23 cellular contexts compared by ENCODE assay signal in the genomic region with DNA sequence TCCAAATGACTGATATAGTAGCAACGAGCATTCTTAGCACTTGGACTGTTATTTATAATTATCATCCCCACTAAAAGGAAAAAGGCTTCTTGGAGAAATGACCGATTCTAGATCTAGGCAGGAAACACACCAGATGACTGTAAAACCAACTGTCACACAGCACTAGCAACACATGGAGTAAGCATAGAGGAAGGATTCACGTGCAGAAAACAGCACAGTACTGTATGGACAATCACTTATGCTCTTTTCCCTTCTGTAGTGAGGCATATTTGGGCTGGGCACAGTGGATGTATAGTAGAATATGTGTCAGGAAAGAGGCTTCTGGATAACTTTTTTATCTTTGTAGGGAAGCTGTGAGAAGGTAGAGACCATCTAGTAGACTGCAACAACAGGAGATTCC.
"Had no signal": no experiment of that assay in that cellular context is flagged by ENCODE, and none has a peak within 500 bp of the region (broad histone marks: within the 10 kb centered on the region; RNA-seq: fewer than 3 reads in every experiment).

No MANE protein-coding gene starts in this region.

- H3K9me3 ChIP-seq: Peyer's patch had no signal

- H3K27ac ChIP-seq: PC-9, Peyer's patch, SJCRH30 had no signal

- H3K27ac Mint-ChIP-seq: IgD-negative memory B cell had no signal

- H3K4me3 ChIP-seq: MG63, PC-9, Peyer's patch, SJCRH30 had no signal

- H2AFZ ChIP-seq: PC-9 had no signal

- DNase-seq: KBM-7, MG63, NCI-H1092, NCI-H1436, NCI-H187, NCI-H2029, NCI-H2081 treated with DMSO at 0.1 percent for 48 hours, NCI-H2171, NCI-H226, NCI-H446, NCI-H510A, NCI-H524 treated with DMSO at 0.1 percent for 48 hours, NCI-H69, NCI-H774, OCI-M1, PC-9, Peyer's patch, SHP77 treated with DMSO at 0.1 percent for 48 hours, SJCRH30, T-helper 1 cell had no signal

- H3K27me3 Mint-ChIP-seq: IgD-negative memory B cell had no signal

- H3K4me2 ChIP-seq: PC-9 had no signal

- ATAC-seq: Right ventricle myocardium inferior, SK-N-SH treated with all-trans-retinoic acid at 6 μM for 48 hours had no signal

- H3K4me1 ChIP-seq: Peyer's patch had no signal

- H3K36me3 Mint-ChIP-seq: IgD-negative memory B cell had no signal

- H3K27me3 ChIP-seq: MG63, Peyer's patch, SJCRH30 had no signal

- H3K36me3 ChIP-seq: MG63, Peyer's patch, SJCRH30 had no signal
